In the genomic region with DNA sequence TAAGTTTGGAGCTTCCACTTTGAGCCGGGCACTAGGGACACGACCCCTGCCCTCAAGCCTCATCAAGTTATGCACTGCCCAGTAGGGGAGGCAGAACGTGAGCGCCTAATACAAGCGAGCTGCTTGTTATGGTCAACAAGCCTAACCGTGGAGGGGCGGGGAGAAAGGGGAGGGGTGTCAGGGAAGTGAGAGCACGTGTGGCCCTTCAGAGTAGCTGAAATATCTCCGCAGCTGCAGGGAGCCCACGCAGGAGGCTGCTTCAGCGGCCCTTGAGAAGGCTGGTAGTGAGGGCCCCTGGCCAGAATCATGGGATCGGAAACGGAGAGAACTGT, we compare ENCODE assay signal across 8 cellular contexts. TPM values are rescaled to one million over a fixed set of nuclear protein-coding genes. Genes with fewer than 3 reads are reported as not detected.
DNase-seq lines count a peak whose midpoint lies in the region; ATAC-seq and TF ChIP-seq lines count a peak whose summit lies in the region.

No MANE protein-coding gene starts in this region.

- H3K27me3 ChIP-seq in ectodermal cell (ENCODE audit: control insufficient read depth, insufficient read depth, low read length, poor library complexity, severe bottlenecking), result peaks cover 32% of the 10 kb centered on the region

- ATAC-seq in GM18498 (IDR thresholded peaks at IDR 0.05; ENCODE audit: unreplicated experiment), result peak; percentile 80
- ATAC-seq in memory B cell (ENCODE audit: low read depth), result peak; percentile 52

- H3K27ac ChIP-seq in ectodermal cell (ENCODE audit: insufficient read depth, low read depth, low read length, poor library complexity, severe bottlenecking), result no peak overlapping the region

- peak overlapping the region; percentile 51 for H3K4me3 Mint-ChIP-seq in HFFc6
- H3K4me3 Mint-ChIP-seq in memory B cell, result peak overlapping the region; percentile 86

- H3K36me3 Mint-ChIP-seq in HFFc6 (ENCODE audit: low read depth), result peaks cover 12% of the 10 kb centered on the region; the same call in 1 of the 2 replicates
- H3K36me3 Mint-ChIP-seq in memory B cell, result peaks cover 17% of the 10 kb centered on the region

- H3K4me1 Mint-ChIP-seq in HFFc6 (ENCODE audit: low read depth), result no peaks in the 10 kb centered on the region
- H3K4me1 Mint-ChIP-seq in memory B cell, result peaks cover 19% of the 10 kb centered on the region

- no peaks in the 10 kb centered on the region for H3K36me3 ChIP-seq in ectodermal cell (ENCODE audit: control insufficient read depth, insufficient read depth, low read length)

- H3K9me3 Mint-ChIP-seq in HFFc6 (no peaks in the 10 kb centered on the region; the same call in none of the 2 replicates), memory B cell (peaks cover 1% of the 10 kb centered on the region)

- H3K4me3 ChIP-seq in ectodermal cell (ENCODE audit: insufficient read depth, low read depth, low read length), result peak overlapping the region; percentile 56

- WGBS in ectodermal cell, 2 experiments, result 9 to 11% methylated on average over 13 of the region's 13 CpGs

- DNase-seq in HFFc6 (no peak), MV-4-11 (lab: John Stamatoyannopoulos, UW) (peak; percentile 66), memory B cell (ENCODE audit: low spot score in 2 of 2) (peak in 1 of 2 donors; percentile 31), NCI-H1436 (lab: John Stamatoyannopoulos, UW) (no peak)
- peak; percentile 13 to 26 for DNase-seq in activated CD4-positive, alpha-beta T cell treated with anti-CD3 and anti-CD28 coated beads for 24 hours (ENCODE audit: low read depth in 2 of 2)
- peak; percentile 12 to 13 for DNase-seq in stimulated activated CD8-positive, alpha-beta memory T cell treated with anti-CD3 and anti-CD28 coated beads, Interleukin-2, amount 100 ng/mL, for 48 hours (ENCODE audit: low read depth in 2 of 2)

- H3K27ac Mint-ChIP-seq in HFFc6, result no peak overlapping the region
- H3K27ac Mint-ChIP-seq in memory B cell, result peak overlapping the region; percentile 1

- H3K4me1 ChIP-seq in ectodermal cell (ENCODE audit: control insufficient read depth, insufficient read depth, low read length), result no peaks in the 10 kb centered on the region

- H3K9me3 ChIP-seq in ectodermal cell (ENCODE audit: control insufficient read depth, low read length), result no peaks in the 10 kb centered on the region

- H3K27me3 Mint-ChIP-seq in HFFc6 (ENCODE audit: insufficient read depth) (peaks cover 8% of the 10 kb centered on the region), memory B cell (no peaks in the 10 kb centered on the region)

- no peak for TF ChIP-seq CTCF in HFFc6 (IDR thresholded peaks at IDR 0.05)

RNA-seq across cellular contexts. Expression of gene ALDH5A1, which starts 0.7 kb away (rescaled TPM):
- 1 to 10 TPM in 3 of 6 experiments, under 1 TPM in 3; 0.55 to 2.2 (median 1.2) TPM for total RNA-seq in HFFc6 (2021; fragmentation: NEBNext Ultra II Directional; extraction: Animal tissue kit (Norgen Biotek cat#: 25700))
- 5.4 TPM for polyA plus RNA-seq in ectodermal cell (2013, experiment 1 of 4)
- 6.0 TPM for polyA plus RNA-seq in ectodermal cell (2013, experiment 2 of 4)
- polyA plus RNA-seq in ectodermal cell (2013, experiment 3 of 4), result 6.0 TPM
- 6.3 TPM for polyA plus RNA-seq in ectodermal cell (2013, experiment 4 of 4)

RNA-seq across cellular contexts. Expression of gene GPLD1, which starts 6.1 kb away (rescaled TPM):
- total RNA-seq in HFFc6 (2021; fragmentation: NEBNext Ultra II Directional; extraction: Animal tissue kit (Norgen Biotek cat#: 25700)), result under 1 TPM; 0.14 to 0.39 (median 0.22) TPM
- 3.6 TPM for polyA plus RNA-seq in ectodermal cell (2013, experiment 1 of 4)
- 3.2 TPM for polyA plus RNA-seq in ectodermal cell (2013, experiment 2 of 4)
- polyA plus RNA-seq in ectodermal cell (2013, experiment 3 of 4), result 2.4 TPM
- polyA plus RNA-seq in ectodermal cell (2013, experiment 4 of 4), result 2.4 TPM

Comparison
In these comparisons a context has a peak if more than half of its experiments do, and no peak if none do; other contexts are left out.
1. DNase-seq: peak in MV-4-11 (single experiment), activated CD4-positive, alpha-beta T cell treated with anti-CD3 and anti-CD28 coated beads for 24 hours (2 of 2) and stimulated activated CD8-positive, alpha-beta memory T cell treated with anti-CD3 and anti-CD28 coated beads, Interleukin-2, amount 100 ng/mL, for 48 hours (2 of 2); none in HFFc6 (single experiment) and NCI-H1436 (single experiment).